20 cellular contexts compared by ENCODE assay signal in the genomic region with DNA sequence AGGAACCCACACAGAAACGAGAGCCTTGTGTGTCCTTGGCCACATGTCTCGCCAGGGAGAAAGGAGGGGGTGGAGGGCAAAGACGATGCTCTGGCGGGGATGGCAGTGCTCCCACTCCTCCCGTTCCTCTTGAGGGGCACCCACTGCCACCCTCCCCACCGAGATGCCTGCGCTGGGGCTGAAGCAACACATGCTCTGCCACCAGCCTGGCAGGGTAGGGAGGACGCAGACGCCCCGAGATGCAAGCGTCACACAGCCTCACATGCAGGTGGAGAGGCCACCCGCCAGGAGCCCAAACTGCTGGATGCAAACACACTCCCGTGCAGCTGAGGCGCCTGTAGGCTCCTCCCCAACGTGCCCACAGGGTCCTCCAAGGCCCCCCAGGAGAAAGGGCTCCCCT. TPM values are rescaled to one million over a fixed set of nuclear protein-coding genes. Genes with fewer than 3 reads are reported as not detected.
A peak's percentile ranks its signal among the peaks of the same experiment; 100 is the strongest.
DNase-seq lines count a peak whose midpoint lies in the region; ATAC-seq lines count a peak whose summit lies in the region.
"Had no signal": no experiment of that assay in that cellular context is flagged by ENCODE, and none has a peak within 500 bp of the region (broad histone marks: within the 10 kb centered on the region; RNA-seq: fewer than 3 reads in every experiment).

No MANE protein-coding gene starts in this region.

- peaks cover 10% of the 10 kb centered on the region for H3K4me1 Mint-ChIP-seq in activated T-helper 17 cell treated with anti-CD3 and anti-CD28 coated beads, Interleukin-2, amount 50 U/mL, for 72 hours
- H3K4me1 Mint-ChIP-seq in naive B cell = peaks cover 20 to 30% (median 25%) of the 10 kb centered on the region in 3 donors

- peaks cover 21 to 40% (median 28%) of the 10 kb centered on the region in 11 experiments for H3K27me3 ChIP-seq in BLaER1 treated with 17β-estradiol and CSF1 and Interleukin-3, amounts not matched to agents 10 nM and 100 nM
- no peaks in the 10 kb centered on the region for H3K27me3 ChIP-seq in H7 (ENCODE audit: control insufficient read depth, insufficient read depth, low read length)
- H3K27me3 ChIP-seq: breast epithelium, right atrium auricular region, testis had no signal

- H3K4me3 Mint-ChIP-seq in activated T-helper 17 cell treated with anti-CD3 and anti-CD28 coated beads, Interleukin-2, amount 50 U/mL, for 72 hours = peak overlapping the region; percentile 84
- H3K4me3 Mint-ChIP-seq in naive B cell = peak overlapping the region in 5 of 8 donors; percentile 29 to 82 (median 47)
- H3K4me3 Mint-ChIP-seq: activated naive CD8-positive, alpha-beta T cell treated with anti-CD3 and anti-CD28 coated beads, Interleukin-2, amount 10 ng/mL, durations not matched to agents 7 days and 5 days; T-helper 1 cell treated with Interleukin-12 subunit alpha and Interleukin-12 subunit beta and Interleukin-4 antibody, amounts not matched to agents 30 μg/mL and 1 μg/mL, for 36 hours had no signal

- no peaks in the 10 kb centered on the region for H3K36me3 ChIP-seq in BLaER1 treated with 17β-estradiol and CSF1 and Interleukin-3, amounts not matched to agents 10 nM and 100 nM
- no peaks in the 10 kb centered on the region; the same call in 1 of the 2 replicates for H3K36me3 ChIP-seq in H7 (replicated peaks; ENCODE audit: control insufficient read depth, insufficient read depth, low read length)
- H3K36me3 ChIP-seq: breast epithelium, right atrium auricular region had no signal

- DNase-seq in H7 (peak; percentile 52), naive B cell (no peak), HUDEP-2 (lab: John Stamatoyannopoulos, UW; ENCODE audit: unreplicated experiment in 76 of 76) (no peak), retina (no peak), SW 1271 (lab: John Stamatoyannopoulos, UW) (no peak)
- DNase-seq in activated CD8-positive, alpha-beta memory T cell treated with anti-CD3 and anti-CD28 coated beads, Interleukin-2, amount 50 U/mL, for 4 hours = no peak
- DNase-seq: activated naive CD8-positive, alpha-beta T cell treated with anti-CD3 and anti-CD28 coated beads, Interleukin-2, amount 10 ng/mL, durations not matched to agents 7 days and 5 days; activated T-cell treated with anti-CD3 and anti-CD28 coated beads, Interleukin-2, amount 50 U/mL, for 72 hours; dermis blood vessel endothelial cell; foreskin keratinocyte; hypothalamus; NCI-H526; occipital lobe; SIG-M5; testis had no signal

- H3K9ac ChIP-seq in BLaER1 treated with 17β-estradiol and CSF1 and Interleukin-3, amounts not matched to agents 10 nM and 100 nM = peak overlapping the region in 2 of 11 experiments; percentile 10 to 23; a peak in 1 of 22 replicates

- no peaks in the 10 kb centered on the region for H3K9me3 ChIP-seq in BLaER1 treated with 17β-estradiol and CSF1 and Interleukin-3, amounts not matched to agents 10 nM and 100 nM (replicated peaks in 1 of 11)
- H3K9me3 ChIP-seq: breast epithelium, right atrium auricular region, testis had no signal

- H3K36me3 Mint-ChIP-seq in activated T-helper 17 cell treated with anti-CD3 and anti-CD28 coated beads, Interleukin-2, amount 50 U/mL, for 72 hours (ENCODE audit: low read depth) = no peaks in the 10 kb centered on the region
- peaks cover 0 to 12% of the 10 kb centered on the region in 2 donors for H3K36me3 Mint-ChIP-seq in naive B cell
- H3K36me3 Mint-ChIP-seq: activated naive CD8-positive, alpha-beta T cell treated with anti-CD3 and anti-CD28 coated beads, Interleukin-2, amount 10 ng/mL, durations not matched to agents 7 days and 5 days had no signal

- H3K27me3 Mint-ChIP-seq in activated T-helper 17 cell treated with anti-CD3 and anti-CD28 coated beads, Interleukin-2, amount 50 U/mL, for 72 hours = peaks cover 4% of the 10 kb centered on the region
- peaks cover 14 to 51% (median 40%) of the 10 kb centered on the region in 3 donors for H3K27me3 Mint-ChIP-seq in naive B cell

- H3K4me1 ChIP-seq in BLaER1 treated with 17β-estradiol and CSF1 and Interleukin-3, amounts not matched to agents 10 nM and 100 nM = peaks cover 19 to 53% (median 43%) of the 10 kb centered on the region in 10 experiments; a peak in 19 of 20 replicates
- H3K4me1 ChIP-seq: foreskin keratinocyte, testis had no signal

- no peak overlapping the region for H3K4me3 ChIP-seq in BLaER1 treated with 17β-estradiol and CSF1 and Interleukin-3, amounts not matched to agents 10 nM and 100 nM
- H3K4me3 ChIP-seq in H7 (ENCODE audit: insufficient read depth, low read depth, low read length) = no peak overlapping the region
- H3K4me3 ChIP-seq: right atrium auricular region, testis had no signal

- no peak overlapping the region for H3K27ac Mint-ChIP-seq in activated T-helper 17 cell treated with anti-CD3 and anti-CD28 coated beads, Interleukin-2, amount 50 U/mL, for 72 hours
- no peak overlapping the region for H3K27ac Mint-ChIP-seq in naive B cell
- H3K27ac Mint-ChIP-seq: activated naive CD8-positive, alpha-beta T cell treated with anti-CD3 and anti-CD28 coated beads, Interleukin-2, amount 10 ng/mL, durations not matched to agents 7 days and 5 days; T-helper 1 cell treated with Interleukin-12 subunit alpha and Interleukin-12 subunit beta and Interleukin-4 antibody, amounts not matched to agents 30 μg/mL and 1 μg/mL, for 36 hours had no signal

- ATAC-seq in activated T-helper 17 cell treated with anti-CD3 and anti-CD28 coated beads, Interleukin-2, amount 50 U/mL, for 72 hours (replicated peaks) = no peak
- no peak for ATAC-seq in naive B cell (ENCODE audit: low read depth in 2 of 2)
- ATAC-seq: activated T-cell treated with anti-CD3 and anti-CD28 coated beads, Interleukin-2, amount 50 U/mL, for 72 hours; foreskin keratinocyte had no signal

- H3K4me2 ChIP-seq in BLaER1 treated with 17β-estradiol and CSF1 and Interleukin-3, amounts not matched to agents 10 nM and 100 nM = peak overlapping the region in 10 of 11 experiments; percentile 27 to 92 (median 90); a peak in 19 of 22 replicates

- H4K20me1 ChIP-seq in BLaER1 treated with 17β-estradiol and CSF1 and Interleukin-3, amounts not matched to agents 10 nM and 100 nM = peaks cover 0 to 76% (median 51%) of the 10 kb centered on the region in 11 experiments; a peak in 19 of 22 replicates

- no peaks in the 10 kb centered on the region for H3K9me3 Mint-ChIP-seq in activated T-helper 17 cell treated with anti-CD3 and anti-CD28 coated beads, Interleukin-2, amount 50 U/mL, for 72 hours
- peaks cover 0 to 1% (median 0%) of the 10 kb centered on the region in 7 donors for H3K9me3 Mint-ChIP-seq in naive B cell
- H3K9me3 Mint-ChIP-seq: activated naive CD8-positive, alpha-beta T cell treated with anti-CD3 and anti-CD28 coated beads, Interleukin-2, amount 10 ng/mL, durations not matched to agents 7 days and 5 days; activated T-cell treated with anti-CD3 and anti-CD28 coated beads, Interleukin-2, amount 50 U/mL, for 72 hours; T-helper 1 cell treated with Interleukin-12 subunit alpha and Interleukin-12 subunit beta and Interleukin-4 antibody, amounts not matched to agents 30 μg/mL and 1 μg/mL, for 36 hours had no signal

- no peak overlapping the region for H3K27ac ChIP-seq in BLaER1 treated with 17β-estradiol and CSF1 and Interleukin-3, amounts not matched to agents 10 nM and 100 nM
- H3K27ac ChIP-seq: breast epithelium, foreskin keratinocyte, right atrium auricular region, testis had no signal

RNA-seq across cellular contexts. Expression of gene ADGRL1, which starts 2.7 kb away (rescaled TPM):
- 60.7 and 74.4 TPM in 2 replicates for total RNA-seq in H7 (2014; rRNA removed; shearing (Covaris generic))
- total RNA-seq in activated T-helper 17 cell treated with anti-CD3 and anti-CD28 coated beads, Interleukin-2, amount 50 U/mL, for 72 hours = 1 to 10 TPM; 3.9 to 8.4 TPM
- polyA plus RNA-seq in naive B cell (ENCODE audit: low read depth in 6 of 6) = not detected
